Comparison of ENCODE assay signal across 8 cellular contexts in the genomic region with DNA sequence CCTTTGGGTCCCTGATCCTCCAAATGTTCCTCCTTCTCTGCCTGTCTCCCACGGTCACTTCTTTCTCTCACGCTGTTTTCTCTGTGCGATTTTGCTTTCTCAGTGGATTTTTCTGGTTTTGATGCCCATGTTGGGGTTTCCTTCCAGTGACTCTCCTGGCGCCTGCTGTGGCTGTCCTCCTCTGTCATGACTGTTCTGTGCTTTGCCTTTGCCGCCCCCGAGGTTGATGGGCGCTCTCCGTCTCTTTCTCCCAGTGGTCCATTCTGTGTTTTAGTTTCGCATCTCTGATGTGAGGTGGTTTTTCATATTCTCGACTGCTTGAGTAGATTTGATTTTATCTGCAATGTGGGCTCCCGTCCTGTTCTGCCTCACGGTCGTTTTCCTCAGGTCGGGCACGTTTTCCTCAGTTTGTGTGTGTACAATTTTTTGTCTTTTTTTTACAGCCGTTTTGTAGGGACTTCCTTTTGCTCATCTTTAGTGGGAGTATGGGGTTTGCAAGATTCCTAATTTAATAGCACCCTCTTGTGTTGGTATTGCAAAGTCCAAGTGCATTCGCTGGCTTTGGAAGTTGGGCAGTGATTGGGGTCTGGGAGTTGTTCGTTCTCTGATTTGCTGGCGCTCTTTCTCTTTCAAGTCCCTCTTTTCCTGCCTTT.
DNase-seq lines count a peak whose midpoint lies in the region; ATAC-seq, FAIRE-seq and TF ChIP-seq lines count a peak whose summit lies in the region.

No MANE protein-coding gene starts in this region.

- no peaks in the 10 kb centered on the region for H3K9me3 Mint-ChIP-seq in activated T-cell treated with anti-CD3 and anti-CD28 coated beads, Interleukin-2, amount 50 U/mL, for 72 hours
- H3K9me3 Mint-ChIP-seq in glutamatergic neuron (ENCODE audit: unreplicated experiment) = no peaks in the 10 kb centered on the region

- no peak for TF ChIP-seq EP300 in ovary (IDR thresholded peaks at IDR 0.05)

- H3K4me3 ChIP-seq in ovary = no peak overlapping the region

- peaks cover 32% of the 10 kb centered on the region for H3K4me1 Mint-ChIP-seq in activated T-cell treated with anti-CD3 and anti-CD28 coated beads, Interleukin-2, amount 50 U/mL, for 72 hours (ENCODE audit: low read depth)
- peaks cover 40% of the 10 kb centered on the region for H3K4me1 Mint-ChIP-seq in glutamatergic neuron (ENCODE audit: low read depth, unreplicated experiment)

- TF ChIP-seq POLR2A in GM12891 (IDR thresholded peaks at IDR 0.05; ENCODE audit: low read depth, low read length) = no peak
- no peak for TF ChIP-seq POLR2A in ovary (IDR thresholded peaks at IDR 0.05)

- peak overlapping the region; percentile 25 for H3K27ac Mint-ChIP-seq in activated T-cell treated with anti-CD3 and anti-CD28 coated beads, Interleukin-2, amount 50 U/mL, for 72 hours
- H3K27ac Mint-ChIP-seq in glutamatergic neuron (ENCODE audit: unreplicated experiment) = peak overlapping the region; percentile 25

- H3K36me3 Mint-ChIP-seq in activated T-cell treated with anti-CD3 and anti-CD28 coated beads, Interleukin-2, amount 50 U/mL, for 72 hours (ENCODE audit: insufficient read depth in 2 of 2) = peaks cover 0 to 2% of the 10 kb centered on the region in 2 donors
- H3K36me3 Mint-ChIP-seq in glutamatergic neuron (ENCODE audit: unreplicated experiment) = peaks cover 15% of the 10 kb centered on the region

- TF ChIP-seq CTCF in C4-2B (conservative IDR thresholded peaks at IDR 0.05) (peak; percentile 88), glutamatergic neuron (IDR thresholded peaks at IDR 0.05; ENCODE audit: partially characterized antibody, unreplicated experiment) (peak; percentile 50), ovary (IDR thresholded peaks at IDR 0.05) (peak; percentile 35 to 82 (median 76))

- H3K27me3 Mint-ChIP-seq in activated T-cell treated with anti-CD3 and anti-CD28 coated beads, Interleukin-2, amount 50 U/mL, for 72 hours (ENCODE audit: low read depth) = no peaks in the 10 kb centered on the region
- H3K27me3 Mint-ChIP-seq in glutamatergic neuron (ENCODE audit: unreplicated experiment) = peaks cover 11% of the 10 kb centered on the region

- no peaks in the 10 kb centered on the region for H3K36me3 ChIP-seq in ovary

- peak; percentile 76 for FAIRE-seq in GM12891 (lab: Jason Lieb, UNC)

- peak overlapping the region; percentile 30 to 60 for H3K4me3 Mint-ChIP-seq in activated T-cell treated with anti-CD3 and anti-CD28 coated beads, Interleukin-2, amount 50 U/mL, for 72 hours
- H3K4me3 Mint-ChIP-seq in glutamatergic neuron (ENCODE audit: unreplicated experiment) = peak overlapping the region; percentile 24

- peak; percentile 56 to 67 for ATAC-seq in activated T-cell treated with anti-CD3 and anti-CD28 coated beads, Interleukin-2, amount 50 U/mL, for 72 hours (replicated peaks in 1 of 2)
- ATAC-seq in GM21367 (IDR thresholded peaks at IDR 0.05; ENCODE audit: unreplicated experiment) = no peak

- intact Hi-C loops in ovary (cut with DNase I) = loop anchor here in 3 of 4 donors (2.0 kb wide), 2 partner anchors 177 to 179 kb away; no protein-coding TSS in a partner anchor

- 25 to 34% (median 27%) methylated on average over 19 of the region's 19 CpGs for WGBS in ovary, 3 donors

- H3K27ac ChIP-seq in C4-2B (no peak overlapping the region), ovary (no peak overlapping the region)

- no peaks in the 10 kb centered on the region for H3K9me3 ChIP-seq in ovary

- peak; percentile 61 for DNase-seq in GM12891 (ENCODE audit: insufficient read length, low spot score)
- DNase-seq in NCI-H1694 (lab: John Stamatoyannopoulos, UW) = peak; percentile 15
- no peak for DNase-seq in activated T-cell treated with anti-CD3 and anti-CD28 coated beads, Interleukin-2, amount 50 U/mL, for 72 hours
- DNase-seq in glutamatergic neuron = peak; percentile 30
- peak in 4 of 5 donors; percentile 24 to 36 (median 32) for DNase-seq in ovary
- no peak for DNase-seq in NCI-H1048 (lab: John Stamatoyannopoulos, UW)

- H3K27me3 ChIP-seq in ovary = no peaks in the 10 kb centered on the region

- peaks cover 6% of the 10 kb centered on the region for H3K4me1 ChIP-seq in ovary (ENCODE audit: insufficient read depth)

TF ChIP-seq in GM12891, 5 proteins besides CTCF, POLR2A, EP300 and RAD21:
- TF ChIP-seq TAF1 (IDR thresholded peaks at IDR 0.05; ENCODE audit: low read depth, low read length) = no peak
- no peak for TF ChIP-seq POU2F2 (IDR thresholded peaks at IDR 0.05; ENCODE audit: low read depth, low read length)
- no peak for TF ChIP-seq PAX5 (IDR thresholded peaks at IDR 0.05; ENCODE audit: insufficient read depth, low read length, severe bottlenecking)
- TF ChIP-seq SPI1 (IDR thresholded peaks at IDR 0.05; ENCODE audit: low read depth, low read length) = peak; percentile 2; the same call in 1 of the 2 replicates

Comparison
In these comparisons a context has a peak if more than half of its experiments do, and no peak if none do; other contexts are left out.
1. DNase-seq: peak in GM12891 (single experiment), NCI-H1694 (single experiment), glutamatergic neuron (single experiment) and ovary (4 of 5); none in activated T-cell treated with anti-CD3 and anti-CD28 coated beads, Interleukin-2, amount 50 U/mL, for 72 hours (0 of 2) and NCI-H1048 (single experiment).
2. Peak in every context shown above with its lines, with median percentiles within 50 percentile points of each other: CTCF ChIP-seq.